Comparison of ENCODE assay signal across 2 cellular contexts in genomic region chr21:37849703-37850102, GRCh38.
TF ChIP-seq lines count a peak whose summit lies in the region.

No MANE protein-coding gene starts in this region.

TF ChIP-seq in endothelial cell of umbilical vein, 7 proteins besides CTCF, POLR2A, EP300 and RAD21 (continued from another document):
- TF ChIP-seq MAX (IDR thresholded peaks at IDR 0.05; ENCODE audit: insufficient read depth, insufficient read length) (no peak), FOS (IDR thresholded peaks at IDR 0.05; ENCODE audit: borderline replicate concordance, insufficient read depth, low read length) (peak; percentile 38), JUN (IDR thresholded peaks at IDR 0.05; ENCODE audit: borderline replicate concordance, insufficient read depth, insufficient read length, low read depth) (no peak), GATA2 (IDR thresholded peaks at IDR 0.05; ENCODE audit: insufficient read depth, insufficient read length, low read depth, low read length) (no peak), MYC (IDR thresholded peaks at IDR 0.05; ENCODE audit: low read depth, low read length) (no peak)

TF ChIP-seq in HepG2, 621 proteins besides CTCF, POLR2A, EP300 and RAD21:
- no peak for TF ChIP-seq NONO (IDR thresholded peaks at IDR 0.05)
- no peak for TF ChIP-seq NONO (CRISPR knock-in tag; conservative IDR thresholded peaks at IDR 0.05)
- no peak for TF ChIP-seq NFATC3 (CRISPR knock-in tag; IDR thresholded peaks at IDR 0.05)
- no peak for TF ChIP-seq POLR2AphosphoS2 (IDR thresholded peaks at IDR 0.05; ENCODE audit: low read depth, low read length)
- no peak for TF ChIP-seq PHB2 (IDR thresholded peaks at IDR 0.05; ENCODE audit: partially characterized antibody)
- no peak for TF ChIP-seq KDM3A (CRISPR knock-in tag; IDR thresholded peaks at IDR 0.05; ENCODE audit: low read depth)
- no peak for TF ChIP-seq CHCHD3 (CRISPR knock-in tag; IDR thresholded peaks at IDR 0.05)
- no peak for TF ChIP-seq ZNF652 (CRISPR knock-in tag; IDR thresholded peaks at IDR 0.05; ENCODE audit: borderline replicate concordance, low read depth)
- no peak for TF ChIP-seq CREB3 (CRISPR knock-in tag; IDR thresholded peaks at IDR 0.05)
- no peak for TF ChIP-seq NFE2 (CRISPR knock-in tag; IDR thresholded peaks at IDR 0.05)
- no peak for TF ChIP-seq NFE2L2 (IDR thresholded peaks at IDR 0.05; ENCODE audit: low read length)
- no peak for TF ChIP-seq ZSCAN9 (CRISPR knock-in tag; IDR thresholded peaks at IDR 0.05; ENCODE audit: borderline replicate concordance)
- no peak for TF ChIP-seq FOXO1 (CRISPR knock-in tag; IDR thresholded peaks at IDR 0.05)
- no peak for TF ChIP-seq ZNF44 (CRISPR knock-in tag; IDR thresholded peaks at IDR 0.05)
- no peak for TF ChIP-seq TFDP2 (CRISPR knock-in tag; IDR thresholded peaks at IDR 0.05)
- TF ChIP-seq PAX8 (CRISPR knock-in tag; IDR thresholded peaks at IDR 0.05; ENCODE audit: borderline replicate concordance): no peak
- TF ChIP-seq CBX1 (IDR thresholded peaks at IDR 0.05; ENCODE audit: low read depth): no peak
- no peak for TF ChIP-seq RFXAP (CRISPR knock-in tag; IDR thresholded peaks at IDR 0.05; ENCODE audit: borderline replicate concordance)
